Comparison of ENCODE assay signal across 19 cellular contexts in genomic region chr3:105728913-105729312, GRCh38.
DNase-seq lines count a peak whose midpoint lies in the region; ATAC-seq, FAIRE-seq and TF ChIP-seq lines count a peak whose summit lies in the region.
"Had no signal": no experiment of that assay in that cellular context is flagged by ENCODE, and none has a peak within 500 bp of the region (broad histone marks: within the 10 kb centered on the region; RNA-seq: fewer than 3 reads in every experiment).

No MANE protein-coding gene starts in this region.

- peaks cover 14% of the 10 kb centered on the region for H3K79me2 ChIP-seq in osteoblast (ENCODE audit: insufficient read depth, low read length)

- H3K4me2 ChIP-seq in A549 (no peak overlapping the region), osteoblast (ENCODE audit: insufficient read depth, low read length) (no peak overlapping the region)

- no peaks in the 10 kb centered on the region for H3K27me3 ChIP-seq in osteoblast (ENCODE audit: insufficient read depth, low read length)

- 75% methylated on average over 2 of the region's 2 CpGs for WGBS in A549 (ENCODE audit: missing lambda C conversion rate)

- no peak overlapping the region for H3K9ac ChIP-seq in SK-N-MC (ENCODE audit: insufficient read length)
- H3K9ac ChIP-seq in kidney (ENCODE audit: low read length in 2 of 2), result no peak overlapping the region

- FAIRE-seq in A549 (lab: Jason Lieb, UNC) (no peak), kidney (lab: Jason Lieb, UNC) (peak; percentile 51)
- FAIRE-seq: A204.1, D721Med, H54 had no signal

- no peak for TF ChIP-seq POLR2A in A549 (IDR thresholded peaks at IDR 0.05; ENCODE audit: low read length)

- no peak for TF ChIP-seq RAD21 in A549 (conservative IDR thresholded peaks at IDR 0.05 in 1 of 2, IDR thresholded peaks at IDR 0.05 in 1 of 2)

- DNase-seq in A549 (ENCODE audit: low read depth in 1 of 2, low spot score in 1 of 2), result no peak
- no peak for DNase-seq in SK-N-MC (ENCODE audit: low read depth, low spot score)
- no peak for DNase-seq in kidney
- peak; percentile 38 for DNase-seq in osteoblast (ENCODE audit: insufficient read length, low spot score, missing footprints)
- no peak for DNase-seq in substantia nigra (lab: John Stamatoyannopoulos, UW)
- DNase-seq in stimulated activated CD4-positive, alpha-beta T cell treated with anti-CD3 and anti-CD28 coated beads, Interleukin-4, amount 100 ng/mL, for 1 hour, result no peak
- DNase-seq: DMS53, GDM1, Karpas-422, MV-4-11, NCI-H1694, NCI-H2081 treated with DMSO at 0.1 percent for 48 hours, NCI-H526 treated with DMSO at 0.1 percent for 48 hours, OCI-M1, Right ventricle myocardium superior had no signal

- no peak overlapping the region for H3K27ac ChIP-seq in A549
- H3K27ac ChIP-seq in SK-N-MC, result peak overlapping the region; percentile 69; the same call in 1 of the 2 replicates
- no peak overlapping the region for H3K27ac ChIP-seq in kidney (ENCODE audit: low read depth in 2 of 2, low read length in 2 of 2)
- H3K27ac ChIP-seq in osteoblast (ENCODE audit: low read depth, low read length), result no peak overlapping the region
- H3K27ac ChIP-seq in substantia nigra (ENCODE audit: low read depth, low read length, poor library complexity, severe bottlenecking), result no peak overlapping the region

- no peaks in the 10 kb centered on the region for H3K4me1 ChIP-seq in A549
- H3K4me1 ChIP-seq in kidney (ENCODE audit: control insufficient read depth in 1 of 2, insufficient read depth in 1 of 2, low read depth in 1 of 2, low read length in 2 of 2), result peaks cover 0 to 10% of the 10 kb centered on the region in 2 donors
- peaks cover 8% of the 10 kb centered on the region for H3K4me1 ChIP-seq in osteoblast (ENCODE audit: insufficient read depth, low read length)

- intact Hi-C loops in kidney (cut with DNase I), result no loop called here

- H2AFZ ChIP-seq in osteoblast (ENCODE audit: low read length), result no peak overlapping the region

- no peak for TF ChIP-seq EP300 in A549 (IDR thresholded peaks at IDR 0.05)

- POLR2A ChIA-PET in A549 (lab: Yijun Ruan, JAX), result no interaction called here

- H3K4me3 ChIP-seq in A549 (no peak overlapping the region), SK-N-MC (peak overlapping the region; percentile 36; the same call in 1 of the 2 replicates), kidney (ENCODE audit: low read length in 2 of 2) (no peak overlapping the region), osteoblast (ENCODE audit: insufficient read depth, low read length) (no peak overlapping the region)

- CTCF ChIA-PET in A549 (lab: Yijun Ruan, JAX), result interaction anchor here (1.3 kb wide), 1 partner anchor 11 kb away, joined by 4 read pairs; no protein-coding TSS in a partner anchor

- H3K9me3 ChIP-seq in A549 (no peaks in the 10 kb centered on the region), SK-N-MC (ENCODE audit: low read depth, low read length) (no peaks in the 10 kb centered on the region), kidney (ENCODE audit: control insufficient read depth in 1 of 2, low read length in 2 of 2) (no peaks in the 10 kb centered on the region), osteoblast (ENCODE audit: low read depth, low read length) (no peaks in the 10 kb centered on the region)

- TF ChIP-seq CTCF in A549 (IDR thresholded peaks at IDR 0.05) (no peak), kidney (IDR thresholded peaks at IDR 0.05; ENCODE audit: borderline replicate concordance, extremely low read depth, insufficient read depth) (no peak), osteoblast (IDR thresholded peaks at IDR 0.05; ENCODE audit: extremely low read depth, low read depth, low read length) (no peak)

- no peaks in the 10 kb centered on the region for H3K36me3 ChIP-seq in SK-N-MC (ENCODE audit: insufficient read depth, low read length)
- H3K36me3 ChIP-seq in kidney (ENCODE audit: control insufficient read depth in 1 of 2, insufficient read depth in 2 of 2, low read length in 2 of 2), result no peaks in the 10 kb centered on the region
- peaks cover 31% of the 10 kb centered on the region for H3K36me3 ChIP-seq in osteoblast (ENCODE audit: insufficient read depth, low read length)

- ATAC-seq in A549 (no peak), GM21367 (IDR thresholded peaks at IDR 0.05; ENCODE audit: unreplicated experiment) (no peak)

- no peaks in the 10 kb centered on the region for H4K20me1 ChIP-seq in osteoblast (ENCODE audit: insufficient read depth, low read length)

TF ChIP-seq in A549, 52 proteins besides CTCF, POLR2A, EP300 and RAD21:
- TF ChIP-seq JUNB (IDR thresholded peaks at IDR 0.05) (no peak), NFE2L2 (conservative IDR thresholded peaks at IDR 0.05; ENCODE audit: low read length) (peak; percentile 33; the same call in 1 of the 2 replicates), REST (IDR thresholded peaks at IDR 0.05) (no peak)
